ENCODE assay signal across 29 cellular contexts in genomic region chr7:138164804-138165203, GRCh38.
DNase-seq lines count a peak whose midpoint lies in the region; ATAC-seq and TF ChIP-seq lines count a peak whose summit lies in the region.
"Had no signal": no experiment of that assay in that cellular context is flagged by ENCODE, and none has a peak within 500 bp of the region (broad histone marks: within the 10 kb centered on the region; RNA-seq: fewer than 3 reads in every experiment).

No MANE protein-coding gene starts in this region.

- H3K27me3 ChIP-seq in HCT116 (ENCODE audit: insufficient read depth, low read length) (no peaks in the 10 kb centered on the region), foreskin keratinocyte (no peaks in the 10 kb centered on the region), aorta (ENCODE audit: control insufficient read depth in 1 of 2, insufficient read depth in 2 of 2, low read length in 1 of 2) (no peaks in the 10 kb centered on the region)
- H3K27me3 ChIP-seq: BLaER1, upper lobe of left lung had no signal

- TF ChIP-seq CTCF in HCT116 (IDR thresholded peaks at IDR 0.05 in 2 of 3, conservative IDR thresholded peaks at IDR 0.05 in 1 of 3; ENCODE audit: borderline replicate concordance in 1 of 3, insufficient read depth in 1 of 3, low read depth in 2 of 3, low read length in 2 of 3) = no peak
- no peak for TF ChIP-seq CTCF in WTC11 (IDR thresholded peaks at IDR 0.05)
- no peak for TF ChIP-seq CTCF in foreskin keratinocyte (conservative IDR thresholded peaks at IDR 0.05)

- no peak for TF ChIP-seq POLR2A in HCT116 (IDR thresholded peaks at IDR 0.05; ENCODE audit: borderline replicate concordance, extremely low read depth, insufficient read depth, insufficient read length)

- H3K4me1 ChIP-seq in HCT116 (ENCODE audit: control insufficient read depth in 1 of 2, insufficient read depth in 2 of 2, low read length in 2 of 2) (peaks cover 0 to 8% of the 10 kb centered on the region in 2 experiments; a peak in 2 of 4 replicates), foreskin keratinocyte (no peaks in the 10 kb centered on the region), aorta (ENCODE audit: control insufficient read depth in 1 of 2, insufficient read depth in 2 of 2, low read length in 2 of 2) (no peaks in the 10 kb centered on the region)
- H3K4me1 ChIP-seq: BLaER1 had no signal

- H3K27ac Mint-ChIP-seq in WTC11 = peak overlapping the region; percentile 88
- H3K27ac Mint-ChIP-seq: activated CD4-positive, alpha-beta T cell treated with anti-CD3 and anti-CD28 coated beads, Interleukin-2, amount 10 ng/mL, durations not matched to agents 24 days and 14 days; effector memory CD8-positive, alpha-beta T cell; HFFc6; natural killer cell treated with Interleukin-12 subunit alpha and Interleukin-12 subunit beta and Interleukin-15 and Interleukin-18, amount 100 ng/mL, for 72 hours had no signal

- ATAC-seq in HCT116 (no peak), WTC11 (no peak), foreskin keratinocyte (no peak), aorta (ENCODE audit: low FRiP score) (no peak)
- ATAC-seq: effector memory CD8-positive, alpha-beta T cell; mucosa of descending colon; natural killer cell treated with Interleukin-12 subunit alpha and Interleukin-12 subunit beta and Interleukin-15 and Interleukin-18, amount 100 ng/mL, for 72 hours had no signal

- intact Hi-C loops in HCT116 (cut with micrococcal nuclease) (loop anchor here (10.0 kb wide), 1 partner anchor 260 kb away; no protein-coding TSS in a partner anchor), aorta (cut with DNase I) (no loop called here)

- H3K4me3 ChIP-seq in HCT116 (replicated peaks in 1 of 2; ENCODE audit: low read depth in 1 of 2, low read length in 2 of 2) = no peak overlapping the region
- H3K4me3 ChIP-seq in aorta (ENCODE audit: low read length in 2 of 2) = no peak overlapping the region
- H3K4me3 ChIP-seq: BLaER1, lung, mucosa of descending colon, upper lobe of left lung had no signal

- peaks cover 38% of the 10 kb centered on the region for H3K4me1 Mint-ChIP-seq in WTC11

- peaks cover 14% of the 10 kb centered on the region for H3K9me3 Mint-ChIP-seq in WTC11

- peaks cover 11% of the 10 kb centered on the region for H3K27me3 Mint-ChIP-seq in WTC11 (ENCODE audit: low read depth)

- CTCF ChIA-PET in HCT116 (lab: Charles Lee) (no interaction called here), WTC11 (lab: Charles Lee) (no interaction called here)

- H3K36me3 ChIP-seq in HCT116 (ENCODE audit: control insufficient read depth in 1 of 2, insufficient read depth in 2 of 2, low read length in 2 of 2) (no peaks in the 10 kb centered on the region; a peak in 1 of 4 replicates), aorta (ENCODE audit: control insufficient read depth in 1 of 2, insufficient read depth in 2 of 2, low read length in 1 of 2) (no peaks in the 10 kb centered on the region)
- H3K36me3 ChIP-seq: BLaER1, upper lobe of left lung had no signal

- no peak for TF ChIP-seq RAD21 in HCT116 (IDR thresholded peaks at IDR 0.05; ENCODE audit: low read depth)

- no peaks in the 10 kb centered on the region for H3K79me2 ChIP-seq in HCT116 (ENCODE audit: insufficient read depth, low read length)

- H4K20me1 ChIP-seq in HCT116 (ENCODE audit: insufficient read depth) = no peaks in the 10 kb centered on the region
- H4K20me1 ChIP-seq: BLaER1 had no signal

- H3K4me3 Mint-ChIP-seq in WTC11 = no peak overlapping the region
- H3K4me3 Mint-ChIP-seq: activated CD4-positive, alpha-beta T cell treated with anti-CD3 and anti-CD28 coated beads, Interleukin-2, amount 10 ng/mL, durations not matched to agents 24 days and 14 days; effector memory CD8-positive, alpha-beta T cell; HFFc6; natural killer cell treated with Interleukin-12 subunit alpha and Interleukin-12 subunit beta and Interleukin-15 and Interleukin-18, amount 100 ng/mL, for 72 hours had no signal

- WGBS in aorta, 2 donors = 90 to 93% methylated on average over 3 of the region's 3 CpGs

- DNase-seq in CMK (ENCODE audit: low read depth) (peak; percentile 14), HCT116 (ENCODE audit: low read depth, low spot score) (no peak), WTC11 (ENCODE audit: low spot score) (no peak), foreskin keratinocyte (peak; percentile 38 to 52), NCI-H345 treated with DMSO at 0.1 percent for 48 hours (lab: John Stamatoyannopoulos, UW; ENCODE audit: unreplicated experiment) (no peak), aorta (no peak)
- DNase-seq in activated CD8-positive, alpha-beta memory T cell treated with anti-CD3 and anti-CD28 coated beads for 24 hours = no peak
- DNase-seq: activated CD4-positive, alpha-beta T cell treated with anti-CD3 and anti-CD28 coated beads, Interleukin-2, amount 10 ng/mL, durations not matched to agents 24 days and 14 days; activated gamma-delta T cell; activated T-cell treated with anti-CD3 and anti-CD28 coated beads, Interleukin-2, amount 50 U/mL, for 1 hour; central memory CD4-positive, alpha-beta T cell; cortex of kidney; DMS79; effector memory CD8-positive, alpha-beta T cell; HFFc6; kidney glomerular epithelial cell; mucosa of descending colon; NCI-H1417; NCI-H2029; NCI-H345; NCI-H774; stimulated activated CD4-positive, alpha-beta T cell treated with anti-CD3 and anti-CD28 coated beads, Interleukin-4, amount 100 ng/mL, for 4 hours; T-helper 9 cell; upper lobe of left lung had no signal

- no peak overlapping the region for H2AFZ ChIP-seq in HCT116 (ENCODE audit: low read depth, low read length, poor library complexity, severe bottlenecking)

- POLR2A ChIA-PET in HCT116 (lab: Charles Lee) (no interaction called here), WTC11 (lab: Charles Lee) (no interaction called here)

- H3K9ac ChIP-seq in HCT116 (ENCODE audit: low read length) = no peak overlapping the region
- H3K9ac ChIP-seq: BLaER1, KMS-11 had no signal

- H3K36me3 Mint-ChIP-seq in WTC11 = peaks cover 25% of the 10 kb centered on the region

- H3K27ac ChIP-seq in HCT116 (ENCODE audit: low read depth, low read length) (peak overlapping the region; percentile 31; the same call in 1 of the 2 replicates), foreskin keratinocyte (no peak overlapping the region), aorta (ENCODE audit: low read depth in 1 of 2, low read length in 2 of 2) (no peak overlapping the region)
- H3K27ac ChIP-seq: BLaER1, KMS-11, upper lobe of left lung, VCaP had no signal

- peaks cover 0 to 10% of the 10 kb centered on the region in 2 experiments; a peak in 1 of 4 replicates for H3K9me3 ChIP-seq in HCT116 (ENCODE audit: control insufficient read depth in 1 of 2, insufficient read depth in 1 of 2, low read depth in 1 of 2, low read length in 2 of 2)
- H3K9me3 ChIP-seq in aorta (ENCODE audit: control insufficient read depth, low read length) = peaks cover 4% of the 10 kb centered on the region

- H3K9me2 ChIP-seq in HCT116 (ENCODE audit: insufficient read depth) = no peaks in the 10 kb centered on the region

- no peak overlapping the region for H3K4me2 ChIP-seq in HCT116 (ENCODE audit: low read length)
- H3K4me2 ChIP-seq: BLaER1, KMS-11 had no signal

- BruUV-seq in HCT116 (replicated peaks; lab: Mats Ljungman, UMichigan) = no TSS peak

- RAD21 ChIA-PET in HCT116 (lab: Charles Lee; ENCODE audit: low non-redundant PET in 1 of 2, low total read pairs in 2 of 2, uncharacterized antibody in 2 of 2, unreplicated experiment in 2 of 2) = no interaction called here

TF ChIP-seq in HCT116, 20 proteins besides CTCF, POLR2A, EP300 and RAD21:
- TF ChIP-seq YY1 (IDR thresholded peaks at IDR 0.05; ENCODE audit: extremely low read depth, insufficient replicate concordance, low read depth, low read length) (no peak), CBX3 (IDR thresholded peaks at IDR 0.05; ENCODE audit: low read depth) (peak; percentile 80)

TF ChIP-seq in WTC11, 78 proteins besides CTCF, POLR2A, EP300 and RAD21 (continues in another document):
- TF ChIP-seq PREB (CRISPR knock-in tag; IDR thresholded peaks at IDR 0.05; ENCODE audit: borderline replicate concordance) (no peak), GRHL2 (CRISPR knock-in tag; IDR thresholded peaks at IDR 0.05; ENCODE audit: insufficient replicate concordance, severe bottlenecking) (no peak), ATF3 (CRISPR knock-in tag; conservative IDR thresholded peaks at IDR 0.05) (no peak), CDX4 (CRISPR knock-in tag; IDR thresholded peaks at IDR 0.05; ENCODE audit: borderline replicate concordance) (no peak), NFATC4 (CRISPR knock-in tag; IDR thresholded peaks at IDR 0.05) (no peak), HMGA2 (CRISPR knock-in tag; IDR thresholded peaks at IDR 0.05) (no peak), CREB1 (CRISPR knock-in tag; IDR thresholded peaks at IDR 0.05) (no peak), USF2 (CRISPR knock-in tag; IDR thresholded peaks at IDR 0.05) (no peak), JAZF1 (CRISPR knock-in tag; IDR thresholded peaks at IDR 0.05) (no peak), SP1 (CRISPR knock-in tag; conservative IDR thresholded peaks at IDR 0.05) (no peak)

Comparison
In these comparisons a context has a peak if more than half of its experiments do, and no peak if none do; other contexts are left out.
1. DNase-seq: peak in CMK (single experiment) and foreskin keratinocyte (2 of 2); none in HCT116 (single experiment), WTC11 (single experiment), activated CD8-positive, alpha-beta memory T cell treated with anti-CD3 and anti-CD28 coated beads for 24 hours (single experiment), NCI-H345 treated with DMSO at 0.1 percent for 48 hours (single experiment) and aorta (0 of 2).